Comparison of ENCODE assay signal across 16 cellular contexts in the genomic region with DNA sequence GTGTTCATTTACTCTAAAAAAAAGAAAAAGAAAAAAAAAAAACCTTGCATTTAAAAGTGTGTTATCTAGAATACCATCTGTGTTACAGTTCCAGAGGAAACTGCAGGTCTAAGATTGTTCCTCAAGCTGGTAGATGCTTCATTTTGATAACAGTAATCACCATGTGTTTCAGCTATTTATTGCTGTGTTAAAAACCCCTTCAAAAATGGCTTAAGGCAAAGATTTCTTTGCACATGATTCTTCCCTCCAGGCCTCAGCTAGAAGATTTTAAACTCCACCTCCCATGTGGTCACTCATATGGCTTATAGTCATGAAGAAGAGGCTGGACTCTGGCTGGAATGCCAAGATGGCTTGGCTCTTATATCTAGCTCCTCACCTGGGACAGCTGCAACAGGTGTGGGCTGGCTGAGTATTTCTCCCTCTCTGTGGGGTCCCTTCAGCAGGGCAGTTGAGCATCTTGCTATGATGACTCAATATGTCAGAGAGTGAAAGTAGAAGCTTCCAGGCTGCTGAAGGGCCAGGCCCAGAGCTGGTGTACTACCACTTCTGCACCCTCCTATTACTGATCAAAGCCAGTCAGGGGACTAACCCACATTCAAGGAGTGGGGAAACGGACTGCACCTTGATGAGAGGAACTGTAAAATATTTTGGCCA.
A peak's percentile ranks its signal among the peaks of the same experiment; 100 is the strongest.
DNase-seq lines count a peak whose midpoint lies in the region; ATAC-seq and TF ChIP-seq lines count a peak whose summit lies in the region.
"Had no signal": no experiment of that assay in that cellular context is flagged by ENCODE, and none has a peak within 500 bp of the region (broad histone marks: within the 10 kb centered on the region; RNA-seq: fewer than 3 reads in every experiment).

No MANE protein-coding gene starts in this region.

- H3K4me3 ChIP-seq in GM23338: no peak overlapping the region
- no peak overlapping the region for H3K4me3 ChIP-seq in mesendoderm (ENCODE audit: low read length)

- H3K4me1 Mint-ChIP-seq in GM23338 (peaks cover 33% of the 10 kb centered on the region), WTC11 (peaks cover 44% of the 10 kb centered on the region)
- no peaks in the 10 kb centered on the region for H3K4me1 Mint-ChIP-seq in stimulated activated memory B cell treated with anti-CD40 and anti-IgM and Interleukin-4, amounts not matched to agents 10 μg/mL and 1 μg/mL and 100 μg/mL, for 72 hours
- H3K4me1 Mint-ChIP-seq: CD8-positive, alpha-beta memory T cell had no signal

- H3K36me3 ChIP-seq in GM23338 (ENCODE audit: insufficient read depth) (no peaks in the 10 kb centered on the region), mesendoderm (ENCODE audit: control insufficient read depth, insufficient read depth, low read length) (no peaks in the 10 kb centered on the region)

- H3F3A ChIP-seq in GM23338 (replicated peaks; ENCODE audit: low read depth): no peaks in the 10 kb centered on the region

- no peak overlapping the region for H2AK5ac ChIP-seq in mesendoderm (ENCODE audit: low read length)

- ATAC-seq in GM23338: peak; percentile 32; the same call in 1 of the 3 replicates
- peak; percentile 15; the same call in 1 of the 2 replicates for ATAC-seq in WTC11
- ATAC-seq in HG02642 (IDR thresholded peaks at IDR 0.05; ENCODE audit: poor library complexity, unreplicated experiment): no peak
- no peak for ATAC-seq in stimulated activated memory B cell treated with anti-CD40 and anti-IgM and Interleukin-4, amounts not matched to agents 10 μg/mL and 1 μg/mL and 100 μg/mL, for 72 hours

- TF ChIP-seq CTCF in GM23338 (conservative IDR thresholded peaks at IDR 0.05; ENCODE audit: low read depth in 2 of 2) (no peak), WTC11 (IDR thresholded peaks at IDR 0.05) (no peak)

- H3K27me3 ChIP-seq in GM23338 (ENCODE audit: insufficient read depth) (no peaks in the 10 kb centered on the region), mesendoderm (ENCODE audit: insufficient read depth, low read length, poor library complexity) (no peaks in the 10 kb centered on the region)

- H3K9me2 ChIP-seq in GM23338 (ENCODE audit: insufficient read depth): no peaks in the 10 kb centered on the region

- H3K79me1 ChIP-seq in mesendoderm (ENCODE audit: low read length): peaks cover 6% of the 10 kb centered on the region

- no peak overlapping the region for H3K4me3 Mint-ChIP-seq in GM23338
- no peak overlapping the region for H3K4me3 Mint-ChIP-seq in WTC11
- H3K4me3 Mint-ChIP-seq in stimulated activated memory B cell treated with anti-CD40 and anti-IgM and Interleukin-4, amounts not matched to agents 10 μg/mL and 1 μg/mL and 100 μg/mL, for 72 hours: no peak overlapping the region
- H3K4me3 Mint-ChIP-seq: CD8-positive, alpha-beta memory T cell had no signal

- no peak overlapping the region for H3K4me2 ChIP-seq in GM23338
- no peak overlapping the region for H3K4me2 ChIP-seq in mesendoderm (ENCODE audit: low read length)

- H3K27me3 Mint-ChIP-seq in GM23338 (ENCODE audit: insufficient read depth, low read depth, poor library complexity) (peaks cover 7% of the 10 kb centered on the region), WTC11 (ENCODE audit: low read depth) (no peaks in the 10 kb centered on the region)
- H3K27me3 Mint-ChIP-seq in stimulated activated memory B cell treated with anti-CD40 and anti-IgM and Interleukin-4, amounts not matched to agents 10 μg/mL and 1 μg/mL and 100 μg/mL, for 72 hours: no peaks in the 10 kb centered on the region
- H3K27me3 Mint-ChIP-seq: CD8-positive, alpha-beta memory T cell had no signal

- H2BK120ac ChIP-seq in mesendoderm (ENCODE audit: low read depth, low read length): no peak overlapping the region

- H3K79me2 ChIP-seq in GM23338 (replicated peaks; ENCODE audit: insufficient read depth) (peaks cover 4% of the 10 kb centered on the region; the same call in 1 of the 2 replicates), mesendoderm (ENCODE audit: control insufficient read depth, insufficient read depth, low read length) (peaks cover 2% of the 10 kb centered on the region)

- H3K56ac ChIP-seq in mesendoderm (ENCODE audit: low read length): no peak overlapping the region

- DNase-seq in GM23338 (ENCODE audit: low spot score): no peak
- DNase-seq in KBM-7: peak; percentile 11
- DNase-seq in WTC11 (ENCODE audit: low spot score): no peak
- DNase-seq in mesendoderm: peak; percentile 56
- no peak for DNase-seq in NCI-H524 (lab: John Stamatoyannopoulos, UW)
- DNase-seq: C1 segment of cervical spinal cord; CD8-positive, alpha-beta memory T cell; DMS53; NCI-H1092 treated with DMSO at 0.1 percent for 48 hours; NCI-H2081; NCI-H446 treated with DMSO at 0.1 percent for 48 hours; NCI-H748 treated with DMSO at 0.1 percent for 48 hours; SHP77 treated with DMSO at 0.1 percent for 48 hours had no signal

- H3K9ac ChIP-seq in mesendoderm (ENCODE audit: low read length): no peak overlapping the region

- CTCF ChIA-PET in WTC11 (lab: Charles Lee): no interaction called here

- H3K4me1 ChIP-seq in GM23338 (ENCODE audit: insufficient read depth) (peaks cover 35% of the 10 kb centered on the region), mesendoderm (ENCODE audit: control insufficient read depth, low read depth, low read length) (peaks cover 13% of the 10 kb centered on the region)

- H3K23ac ChIP-seq in mesendoderm (ENCODE audit: low read length): no peak overlapping the region

- WGBS in mesendoderm (ENCODE audit: extremely low coverage, insufficient coverage, low lambda C conversion rate): no CpG with 5 or more reads among the region's 1 CpG

- H3K27ac ChIP-seq in GM23338 (ENCODE audit: low read depth) (no peak overlapping the region), mesendoderm (ENCODE audit: low read depth, low read length) (no peak overlapping the region)
- H3K27ac ChIP-seq: HL-60 had no signal

- in situ Hi-C loops in KBM-7 (cut with MboI; ENCODE audit: low pct_unique_long_range_greater_than_20kb, low sequenced_read_pairs): no loop called here

- no peak overlapping the region for H3K18ac ChIP-seq in mesendoderm (ENCODE audit: low read length)

- no peak overlapping the region for H4K5ac ChIP-seq in mesendoderm (ENCODE audit: low read length)

- H2BK5ac ChIP-seq in mesendoderm (ENCODE audit: low read length): no peak overlapping the region

- POLR2A ChIA-PET in WTC11 (lab: Charles Lee): no interaction called here

- H3K27ac Mint-ChIP-seq in GM23338 (no peak overlapping the region), WTC11 (no peak overlapping the region)
- H3K27ac Mint-ChIP-seq in stimulated activated memory B cell treated with anti-CD40 and anti-IgM and Interleukin-4, amounts not matched to agents 10 μg/mL and 1 μg/mL and 100 μg/mL, for 72 hours: no peak overlapping the region

- no peak overlapping the region for H2BK15ac ChIP-seq in mesendoderm (replicated peaks; ENCODE audit: low read depth)

- no peak overlapping the region for H3K4ac ChIP-seq in mesendoderm (ENCODE audit: low read depth, low read length)

- H4K8ac ChIP-seq in mesendoderm (ENCODE audit: low read depth, low read length): no peak overlapping the region

- H3K36me3 Mint-ChIP-seq in GM23338 (ENCODE audit: low read depth): no peaks in the 10 kb centered on the region
- H3K36me3 Mint-ChIP-seq in WTC11: no peaks in the 10 kb centered on the region
- H3K36me3 Mint-ChIP-seq in stimulated activated memory B cell treated with anti-CD40 and anti-IgM and Interleukin-4, amounts not matched to agents 10 μg/mL and 1 μg/mL and 100 μg/mL, for 72 hours: no peaks in the 10 kb centered on the region
- H3K36me3 Mint-ChIP-seq: CD8-positive, alpha-beta memory T cell had no signal

- H3K9me3 Mint-ChIP-seq in GM23338: no peaks in the 10 kb centered on the region
- H3K9me3 Mint-ChIP-seq in WTC11: no peaks in the 10 kb centered on the region
- H3K9me3 Mint-ChIP-seq in stimulated activated memory B cell treated with anti-CD40 and anti-IgM and Interleukin-4, amounts not matched to agents 10 μg/mL and 1 μg/mL and 100 μg/mL, for 72 hours: no peaks in the 10 kb centered on the region

- 0 out of 2 replicates have a peak, but pooled peaks cover 7% of the 10 kb centered on the region for H4K20me1 ChIP-seq in GM23338 (replicated peaks; ENCODE audit: insufficient read depth)

- no peak overlapping the region for H2AFZ ChIP-seq in GM23338

TF ChIP-seq in GM23338, 12 proteins besides CTCF, POLR2A, EP300 and RAD21 (continues in another document):
- TF ChIP-seq NANOG (IDR thresholded peaks at IDR 0.05; ENCODE audit: borderline replicate concordance): no peak
- no peak for TF ChIP-seq CREB1 (CRISPR knock-in tag; IDR thresholded peaks at IDR 0.05; ENCODE audit: low read depth)
- no peak for TF ChIP-seq ZNF114 (CRISPR knock-in tag; IDR thresholded peaks at IDR 0.05)

TF ChIP-seq in WTC11, 78 proteins besides CTCF, POLR2A, EP300 and RAD21 (continues in another document):
- TF ChIP-seq, protein P1, sequence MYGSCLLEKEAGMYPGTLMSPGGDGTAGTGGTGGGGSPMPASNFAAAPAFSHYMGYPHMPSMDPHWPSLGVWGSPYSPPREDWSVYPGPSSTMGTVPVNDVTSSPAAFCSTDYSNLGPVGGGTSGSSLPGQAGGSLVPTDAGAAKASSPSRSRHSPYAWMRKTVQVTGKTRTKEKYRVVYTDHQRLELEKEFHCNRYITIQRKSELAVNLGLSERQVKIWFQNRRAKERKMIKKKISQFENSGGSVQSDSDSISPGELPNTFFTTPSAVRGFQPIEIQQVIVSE (CRISPR knock-in tag; IDR thresholded peaks at IDR 0.05; ENCODE audit: borderline replicate concordance): no peak
- TF ChIP-seq ZNF671 (CRISPR knock-in tag; IDR thresholded peaks at IDR 0.05): no peak

Comparison
In these comparisons a context has a peak if more than half of its experiments do, and no peak if none do; other contexts are left out.
1. ATAC-seq: peak in GM23338 (single experiment) and WTC11 (single experiment); none in HG02642 (single experiment) and stimulated activated memory B cell treated with anti-CD40 and anti-IgM and Interleukin-4, amounts not matched to agents 10 μg/mL and 1 μg/mL and 100 μg/mL, for 72 hours (single experiment).
2. DNase-seq: peak in KBM-7 (single experiment) and mesendoderm (single experiment); none in GM23338 (single experiment), WTC11 (single experiment) and NCI-H524 (0 of 2).